ENCODE assay signal across 23 cellular contexts in the genomic region with DNA sequence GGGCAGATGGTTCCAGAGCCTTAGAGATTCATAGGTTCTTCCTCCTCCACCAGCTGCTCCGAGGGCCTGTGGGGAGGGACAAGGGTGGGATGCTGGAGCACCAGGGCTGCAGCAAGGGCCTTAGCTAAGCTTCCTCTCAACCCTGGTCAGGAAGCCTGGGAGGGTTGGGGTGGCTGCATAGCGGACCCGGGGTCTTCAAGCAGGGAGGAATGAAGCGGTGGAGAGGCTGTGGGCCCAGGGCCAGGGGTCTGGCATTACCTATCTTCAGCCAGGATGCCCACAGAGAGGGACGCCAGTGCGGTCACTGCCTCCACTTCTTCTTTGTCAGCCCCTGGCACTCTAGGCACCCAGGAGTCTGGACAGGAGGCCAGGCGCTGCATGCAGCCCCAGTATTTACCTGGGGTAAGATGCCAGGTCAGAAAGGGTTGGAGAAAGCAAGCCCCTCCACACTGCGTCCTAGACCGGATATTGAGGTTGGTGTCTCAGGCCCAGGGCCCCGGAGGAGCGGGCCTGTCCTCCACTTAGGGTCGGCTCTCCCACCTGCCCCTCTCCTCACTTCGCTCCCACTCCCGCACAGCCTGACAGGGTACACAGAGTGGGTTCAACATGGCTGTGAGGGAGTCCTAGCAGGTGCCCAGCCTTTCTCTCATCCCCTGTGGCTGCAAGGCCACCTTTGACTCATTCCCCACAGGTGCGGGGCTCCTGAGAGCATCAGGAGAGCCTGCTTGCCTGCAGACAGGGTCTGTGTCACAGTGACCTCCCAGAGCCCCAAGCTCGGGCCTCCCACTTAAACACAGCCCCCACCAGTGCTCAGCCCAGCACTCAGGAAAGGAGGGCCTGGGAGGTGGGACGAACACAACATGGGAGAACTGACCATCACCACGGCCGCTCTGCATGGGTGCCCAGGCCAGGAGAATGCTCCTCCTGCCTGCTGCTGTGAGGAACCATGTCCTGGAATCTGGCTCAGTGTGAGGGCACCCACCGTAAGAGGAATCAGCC. TPM values are rescaled to one million over a fixed set of nuclear protein-coding genes. Genes with fewer than 3 reads are reported as not detected.
DNase-seq lines count a peak whose midpoint lies in the region; ATAC-seq and TF ChIP-seq lines count a peak whose summit lies in the region.
"Had no signal": no experiment of that assay in that cellular context is flagged by ENCODE, and none has a peak within 500 bp of the region (broad histone marks: within the 10 kb centered on the region; RNA-seq: fewer than 3 reads in every experiment).

No MANE protein-coding gene starts in this region.

- H3K27me3 ChIP-seq in left ventricle myocardium inferior (ENCODE audit: low read depth): no peaks in the 10 kb centered on the region
- no peaks in the 10 kb centered on the region for H3K27me3 ChIP-seq in heart right ventricle
- H3K27me3 ChIP-seq in ascending aorta: no peaks in the 10 kb centered on the region
- no peaks in the 10 kb centered on the region for H3K27me3 ChIP-seq in CD8-positive, alpha-beta T cell (ENCODE audit: insufficient read depth, low read length)
- H3K27me3 ChIP-seq: SJCRH30 had no signal

- peak overlapping the region; percentile 24 for H3K27ac Mint-ChIP-seq in memory B cell
- H3K27ac Mint-ChIP-seq in CD8-positive, alpha-beta T cell: no peak overlapping the region
- H3K27ac Mint-ChIP-seq: nephron had no signal

- intact Hi-C loops in left ventricle myocardium inferior (cut with micrococcal nuclease) (no loop called here), heart right ventricle (cut with DNase I) (loop anchor here in 3 of 10 donors (5.0 kb wide), 2 partner anchors 33 to 53 kb away; partner anchors contain the start of gene HDAC7 (in 1 of the 3)), ascending aorta (cut with DNase I) (no loop called here)
- intact Hi-C loops in CD8-positive, alpha-beta T cell (cut with DNase I, micrococcal nuclease): no loop called here

- H3K27ac ChIP-seq in left ventricle myocardium inferior (replicated peaks): peak overlapping the region; percentile 16
- peak overlapping the region in 3 of 10 donors; percentile 9 to 64 (median 18) for H3K27ac ChIP-seq in heart right ventricle
- peak overlapping the region; percentile 56 to 74 for H3K27ac ChIP-seq in ascending aorta
- H3K27ac ChIP-seq in temporal lobe (ENCODE audit: low read depth, low read length): peak overlapping the region; percentile 87
- no peak overlapping the region for H3K27ac ChIP-seq in CD8-positive, alpha-beta T cell (ENCODE audit: low read depth, low read length)
- H3K27ac ChIP-seq: SJCRH30 had no signal

- H3K4me3 Mint-ChIP-seq in memory B cell: no peak overlapping the region
- no peak overlapping the region for H3K4me3 Mint-ChIP-seq in CD8-positive, alpha-beta T cell
- H3K4me3 Mint-ChIP-seq: CD8-positive, alpha-beta memory T cell; nephron; stimulated activated naive CD8-positive, alpha-beta T cell treated with anti-CD3 and anti-CD28 coated beads, Interleukin-15, Interleukin-2, amounts not matched to agents 100 ng/mL and 50 ng/mL, for 24 hours had no signal

- H3K9me3 Mint-ChIP-seq in memory B cell: no peaks in the 10 kb centered on the region
- H3K9me3 Mint-ChIP-seq in CD8-positive, alpha-beta T cell: no peaks in the 10 kb centered on the region
- H3K9me3 Mint-ChIP-seq: CD8-positive, alpha-beta memory T cell; nephron; stimulated activated naive CD8-positive, alpha-beta T cell treated with anti-CD3 and anti-CD28 coated beads, Interleukin-15, Interleukin-2, amounts not matched to agents 100 ng/mL and 50 ng/mL, for 24 hours had no signal

- H3K36me3 ChIP-seq in left ventricle myocardium inferior (peaks cover 85% of the 10 kb centered on the region), heart right ventricle (peaks cover 0 to 90% (median 62%) of the 10 kb centered on the region in 9 donors), ascending aorta (peaks cover 65 to 77% of the 10 kb centered on the region in 2 donors)
- H3K36me3 ChIP-seq in CD8-positive, alpha-beta T cell (ENCODE audit: insufficient read depth, low read length): peaks cover 49% of the 10 kb centered on the region

- 84 to 86% methylated on average over 20 of the region's 20 CpGs for WGBS in heart right ventricle, 2 donors

- ATAC-seq in heart right ventricle (no peak), memory B cell (ENCODE audit: low read depth) (no peak), GM18870 (IDR thresholded peaks at IDR 0.05; ENCODE audit: unreplicated experiment) (no peak), HG02759 (IDR thresholded peaks at IDR 0.05; ENCODE audit: unreplicated experiment) (no peak)
- no peak for ATAC-seq in CD8-positive, alpha-beta T cell
- ATAC-seq: GM12878 had no signal

- H3K27me3 Mint-ChIP-seq in memory B cell: no peaks in the 10 kb centered on the region
- no peaks in the 10 kb centered on the region for H3K27me3 Mint-ChIP-seq in CD8-positive, alpha-beta T cell (ENCODE audit: low read depth)
- H3K27me3 Mint-ChIP-seq: CD8-positive, alpha-beta memory T cell; stimulated activated naive CD8-positive, alpha-beta T cell treated with anti-CD3 and anti-CD28 coated beads, Interleukin-15, Interleukin-2, amounts not matched to agents 100 ng/mL and 50 ng/mL, for 24 hours had no signal

- no peak overlapping the region for H3K4me3 ChIP-seq in left ventricle myocardium inferior
- H3K4me3 ChIP-seq in heart right ventricle: no peak overlapping the region
- H3K4me3 ChIP-seq in ascending aorta: no peak overlapping the region
- no peak overlapping the region for H3K4me3 ChIP-seq in CD8-positive, alpha-beta T cell (ENCODE audit: low read depth, low read length)
- H3K4me3 ChIP-seq: GM12878, SJCRH30 had no signal

- DNase-seq in left ventricle myocardium inferior: no peak
- DNase-seq in heart right ventricle: no peak
- DNase-seq in ascending aorta (ENCODE audit: low spot score in 2 of 2): no peak
- DNase-seq in memory B cell (ENCODE audit: low spot score in 2 of 2): no peak
- DNase-seq in CD8-positive, alpha-beta T cell: no peak
- DNase-seq: activated CD4-positive, alpha-beta T cell treated with anti-CD3 and anti-CD28 coated beads, Interleukin-2, amount 50 U/mL, for 48 hours; CD8-positive, alpha-beta memory T cell; central memory CD4-positive, alpha-beta T cell; GOT3; MV-4-11; NCI-H187; NCI-H748 treated with DMSO at 0.1 percent for 48 hours; SJCRH30; stimulated activated CD4-positive, alpha-beta T cell treated with anti-CD3 and anti-CD28 coated beads, Interleukin-1b, Interleukin-23, amount 100 ng/mL, for 48 hours had no signal

- POLR2A ChIA-PET in CD8-positive, alpha-beta T cell (lab: Charles Lee): no interaction called here

- peaks cover 33% of the 10 kb centered on the region for H3K36me3 Mint-ChIP-seq in memory B cell
- peaks cover 67% of the 10 kb centered on the region for H3K36me3 Mint-ChIP-seq in CD8-positive, alpha-beta T cell

- TF ChIP-seq CTCF in left ventricle myocardium inferior (IDR thresholded peaks at IDR 0.05; ENCODE audit: borderline replicate concordance) (no peak), heart right ventricle (IDR thresholded peaks at IDR 0.05) (no peak), ascending aorta (IDR thresholded peaks at IDR 0.05) (no peak)
- TF ChIP-seq CTCF in CD8-positive, alpha-beta T cell (IDR thresholded peaks at IDR 0.05): no peak

- CTCF ChIA-PET in CD8-positive, alpha-beta T cell (lab: Charles Lee): interaction anchor here (0.6 to 31.7 kb wide), 4 partner anchors 18 to 52 kb away, joined by 3 to 728 read pairs (median 66); no protein-coding TSS in a partner anchor

- H3K9me3 ChIP-seq in left ventricle myocardium inferior (replicated peaks) (no peaks in the 10 kb centered on the region), heart right ventricle (no peaks in the 10 kb centered on the region), ascending aorta (no peaks in the 10 kb centered on the region)
- H3K9me3 ChIP-seq in CD8-positive, alpha-beta T cell (ENCODE audit: low read length): no peaks in the 10 kb centered on the region
- H3K9me3 ChIP-seq: SJCRH30 had no signal

- peaks cover 30% of the 10 kb centered on the region for H3K4me1 ChIP-seq in left ventricle myocardium inferior
- H3K4me1 ChIP-seq in heart right ventricle: peaks cover under 1 to 44% (median 5%) of the 10 kb centered on the region in 9 donors
- peaks cover under 1 to 4% of the 10 kb centered on the region in 2 donors for H3K4me1 ChIP-seq in ascending aorta
- peaks cover 1% of the 10 kb centered on the region for H3K4me1 ChIP-seq in CD8-positive, alpha-beta T cell (ENCODE audit: insufficient read depth, low read length)
- H3K4me1 ChIP-seq: SJCRH30 had no signal

- H3K4me1 Mint-ChIP-seq in memory B cell: peaks cover 9% of the 10 kb centered on the region
- H3K4me1 Mint-ChIP-seq in CD8-positive, alpha-beta T cell (ENCODE audit: low read depth): peaks cover 9% of the 10 kb centered on the region

RNA-seq across cellular contexts. Expression of gene SLC48A1, which starts 11.1 kb away (rescaled TPM):
- total RNA-seq in left ventricle myocardium inferior: 25.3 TPM
- 10 to 100 TPM; 18.6 to 31.9 (median 22.1) TPM for total RNA-seq in heart right ventricle
- 10 to 100 TPM; 12.6 to 26.2 TPM for polyA plus RNA-seq in heart right ventricle
- total RNA-seq in ascending aorta: 144 TPM
- 7.4 TPM for total RNA-seq in temporal lobe
- 1 to 10 TPM; 4.3 to 5.5 TPM for total RNA-seq in CD8-positive, alpha-beta T cell

RNA-seq across cellular contexts. Expression of gene RAPGEF3, which starts 25.4 kb away (rescaled TPM):
- total RNA-seq in left ventricle myocardium inferior (34.8 TPM), heart right ventricle (10 to 100 TPM in 9 of 10 donors, 1 to 10 TPM in 1; 9.5 to 54.9 (median 19.8) TPM), ascending aorta (165 TPM), temporal lobe (6.9 TPM)
- 100 to 1,000 TPM in 1 of 2 donors, 10 to 100 TPM in 1; 22.4 to 173 TPM for polyA plus RNA-seq in heart right ventricle
- under 1 TPM; 0.14 to 0.25 TPM for total RNA-seq in CD8-positive, alpha-beta T cell

RNA-seq across cellular contexts. Expression of gene HDAC7, which starts 35.6 kb away (rescaled TPM):
- total RNA-seq in left ventricle myocardium inferior (47.1 TPM), heart right ventricle (10 to 100 TPM; 26.9 to 50.7 (median 38.5) TPM), ascending aorta (202 TPM), temporal lobe (10.8 TPM)
- polyA plus RNA-seq in heart right ventricle: 10 to 100 TPM; 40.4 to 75.6 TPM
- 10 to 100 TPM; 87.3 to 91.4 TPM for total RNA-seq in CD8-positive, alpha-beta T cell

RNA-seq across cellular contexts. Expression of gene ENDOU, which starts 58.8 kb away (rescaled TPM):
- total RNA-seq in left ventricle myocardium inferior (0.49 TPM), heart right ventricle (under 1 TPM in 9 of 10 donors, not detected in 1; 0.11 to 0.56 (median 0.31) TPM), ascending aorta (not detected), temporal lobe (not detected)
- polyA plus RNA-seq in heart right ventricle: under 1 TPM; 0.26 to 0.29 TPM
- under 1 TPM in 1 of 2 experiments, not detected in 1; 0.22 TPM for total RNA-seq in CD8-positive, alpha-beta T cell
- total RNA-seq: CD8-positive, alpha-beta memory T cell; HT-29; kidney epithelial cell; SJCRH30; T-helper 1 cell treated with Interleukin-12 subunit alpha and Interleukin-12 subunit beta and Interleukin-4 antibody, amounts not matched to agents 30 ng/mL and 1 ng/mL, for 36 hours had no signal
- polyA plus RNA-seq: CD8-positive, alpha-beta memory T cell had no signal
